22 cellular contexts compared by ENCODE assay signal in genomic region chr9:114791312-114791711, GRCh38. TPM values are rescaled to one million over a fixed set of nuclear protein-coding genes. Genes with fewer than 3 reads are reported as not detected.
"Had no signal": no experiment of that assay in that cellular context is flagged by ENCODE, and none has a peak within 500 bp of the region (broad histone marks: within the 10 kb centered on the region; RNA-seq: fewer than 3 reads in every experiment).

No MANE protein-coding gene starts in this region.

- H3K27ac Mint-ChIP-seq: dendritic cell treated with granulocyte-macrophage colony-stimulating factor and Interleukin-4, amounts not matched to agents 40 ng/mL and 50 ng/mL, for 4 days; mesothelial cell of epicardium had no signal

- H3K9me3 ChIP-seq: colonic mucosa, esophagus squamous epithelium, gastrocnemius medialis, heart right ventricle, left lung, lower lobe of right lung, mucosa of descending colon had no signal

- DNase-seq: cerebellar nuclear complex; colonic mucosa; cortex of kidney; dorsolateral prefrontal cortex; effector CD4-positive, alpha-beta T cell; effector memory CD4-positive, alpha-beta T cell; esophagus squamous epithelium; foreskin melanocyte; gastrocnemius medialis; glutamatergic neuron; heart right ventricle; hippocampal formation; left cardiac atrium; left lung; left ventricle myocardium superior; lower lobe of right lung; mesenchymal stem cell; mucosa of descending colon had no signal

- ATAC-seq: gastrocnemius medialis, heart right ventricle, left cardiac atrium, left lung, left ventricle myocardium superior, lower lobe of right lung, mucosa of descending colon had no signal

- FAIRE-seq: endothelial cell of umbilical vein, islet of Langerhans had no signal

- H3K27me3 ChIP-seq: colonic mucosa, dorsolateral prefrontal cortex, esophagus squamous epithelium, gastrocnemius medialis, heart right ventricle, left lung had no signal

- H3K9me3 Mint-ChIP-seq: dendritic cell treated with granulocyte-macrophage colony-stimulating factor and Interleukin-4, amounts not matched to agents 40 ng/mL and 50 ng/mL, for 4 days; mesothelial cell of epicardium had no signal

- H3K27ac ChIP-seq: colonic mucosa, dorsolateral prefrontal cortex, esophagus squamous epithelium, gastrocnemius medialis, heart right ventricle, left lung, lower lobe of right lung had no signal

- H3K4me3 Mint-ChIP-seq: dendritic cell treated with granulocyte-macrophage colony-stimulating factor and Interleukin-4, amounts not matched to agents 40 ng/mL and 50 ng/mL, for 4 days; mesothelial cell of epicardium had no signal

- H3K36me3 ChIP-seq: colonic mucosa, esophagus squamous epithelium, gastrocnemius medialis, heart right ventricle, lower lobe of right lung had no signal

- H3K27me3 Mint-ChIP-seq: dendritic cell treated with granulocyte-macrophage colony-stimulating factor and Interleukin-4, amounts not matched to agents 40 ng/mL and 50 ng/mL, for 4 days had no signal

- H3K4me3 ChIP-seq: colonic mucosa, dorsolateral prefrontal cortex, esophagus squamous epithelium, gastrocnemius medialis, heart right ventricle, left lung, lower lobe of right lung, mucosa of descending colon had no signal

- H3K4me1 ChIP-seq: colonic mucosa, gastrocnemius medialis, heart right ventricle, left lung, lower lobe of right lung had no signal

RNA-seq across cellular contexts. Expression of gene TNFSF15, which starts 14.5 kb away (rescaled TPM):
- total RNA-seq: gastrocnemius medialis, left ventricle myocardium superior had no signal
